22 cellular contexts compared by ENCODE assay signal in genomic region chr20:53929399-53929798, GRCh38.
DNase-seq lines count a peak whose midpoint lies in the region; ATAC-seq, FAIRE-seq and TF ChIP-seq lines count a peak whose summit lies in the region.
"Had no signal": no experiment of that assay in that cellular context is flagged by ENCODE, and none has a peak within 500 bp of the region (broad histone marks: within the 10 kb centered on the region; RNA-seq: fewer than 3 reads in every experiment).

No MANE protein-coding gene starts in this region.

- SMC1A ChIA-PET in GM12878 (lab: Charles Lee; ENCODE audit: uncharacterized antibody, unreplicated experiment) = interaction anchor here (0.5 to 18.6 kb wide), 17 partner anchors 9 to 350 kb away, joined by 3 to 384 read pairs (median 6); no protein-coding TSS in a partner anchor

- H3F3A ChIP-seq in DOHH2 (ENCODE audit: control insufficient read depth, insufficient read depth) = peaks cover 52% of the 10 kb centered on the region
- peaks cover 41% of the 10 kb centered on the region for H3F3A ChIP-seq in MM.1S (ENCODE audit: insufficient read depth, low read length)

- H3K36me3 ChIP-seq in DOHH2 (ENCODE audit: control insufficient read depth, low read length) (no peaks in the 10 kb centered on the region), MM.1S (replicated peaks; ENCODE audit: insufficient read depth, low read length) (no peaks in the 10 kb centered on the region), GM12878 (ENCODE audit: control insufficient read depth in 2 of 2, insufficient read depth in 2 of 2, low read length in 1 of 2) (no peaks in the 10 kb centered on the region), trophoblast cell (ENCODE audit: control insufficient read depth in 1 of 2, insufficient read depth in 2 of 2, low read length in 2 of 2) (no peaks in the 10 kb centered on the region), transverse colon (no peaks in the 10 kb centered on the region)

- peak overlapping the region; percentile 27; the same call in 1 of the 2 replicates for H2AFZ ChIP-seq in MM.1S (ENCODE audit: low read length)
- H2AFZ ChIP-seq in GM12878 (ENCODE audit: control insufficient read depth, low read depth, low read length) = no peak overlapping the region
- H2AFZ ChIP-seq in trophoblast cell (ENCODE audit: insufficient read depth, low read length, poor library complexity) = no peak overlapping the region

- no peak overlapping the region for H4K91ac ChIP-seq in trophoblast cell (ENCODE audit: low read depth, low read length)

- H3K4me2 ChIP-seq in DOHH2 (ENCODE audit: low read length) (peak overlapping the region; percentile 91), MM.1S (ENCODE audit: low read depth, low read length) (peak overlapping the region; percentile 82), GM12878 (ENCODE audit: control insufficient read depth, insufficient read depth) (peak overlapping the region; percentile 93), trophoblast cell (ENCODE audit: low read length) (no peak overlapping the region)

- intact Hi-C loops in GM12878 (cut with micrococcal nuclease; ENCODE audit: unreplicated experiment) (no loop called here), transverse colon (cut with DNase I; ENCODE audit: low total_unique reads) (no loop called here)

- no peaks in the 10 kb centered on the region for H4K20me1 ChIP-seq in DOHH2 (ENCODE audit: control insufficient read depth, insufficient read depth, low read depth, low read length)
- H4K20me1 ChIP-seq in MM.1S (ENCODE audit: insufficient read depth, low read length) = no peaks in the 10 kb centered on the region
- no peaks in the 10 kb centered on the region for H4K20me1 ChIP-seq in GM12878 (ENCODE audit: control insufficient read depth, insufficient read depth)

- no peak overlapping the region for H3K18ac ChIP-seq in trophoblast cell (ENCODE audit: low read length)

- RAD21 ChIA-PET in GM12878 (lab: Charles Lee; ENCODE audit: unreplicated experiment) = interaction anchor here (0.6 to 18.3 kb wide), 12 partner anchors 9 to 798 kb away, joined by 3 to 394 read pairs (median 4); no protein-coding TSS in a partner anchor

- TF ChIP-seq CTCF in DOHH2 (IDR thresholded peaks at IDR 0.05; ENCODE audit: low read depth, low read length, poor library complexity, severe bottlenecking) = no peak
- no peak for TF ChIP-seq CTCF in MM.1S (IDR thresholded peaks at IDR 0.05; ENCODE audit: low read length)
- TF ChIP-seq CTCF in GM12878 (IDR thresholded peaks at IDR 0.05 in 2 of 3, conservative IDR thresholded peaks at IDR 0.05 in 1 of 3; ENCODE audit: control insufficient read depth in 2 of 3, extremely low read depth in 1 of 3, insufficient read depth in 1 of 3, low read depth in 3 of 3, low read length in 3 of 3) = no peak
- no peak for TF ChIP-seq CTCF in transverse colon (IDR thresholded peaks at IDR 0.05)
- TF ChIP-seq CTCF in D721Med (IDR thresholded peaks at IDR 0.05; ENCODE audit: insufficient read depth, missing control alignments) = no peak

- CTCF ChIA-PET in GM12878 (lab: Yijun Ruan, JAX) = interaction anchor here (1.0 to 20.5 kb wide), 6 partner anchors 8 to 133 kb away, joined by 3 to 258 read pairs (median 7); no protein-coding TSS in a partner anchor

- WGBS in GM12878 (ENCODE audit: insufficient coverage, insufficient replicate concordance, low lambda C conversion rate, missing lambda C conversion rate) = 61% methylated on average over 2 of the region's 2 CpGs
- no CpG with 5 or more reads among the region's 2 CpGs for WGBS in trophoblast cell (ENCODE audit: extremely low coverage, insufficient coverage, insufficient read length)
- WGBS in transverse colon (ENCODE audit: low coverage in 1 of 2), 2 donors = 100% methylated on average over 2 of the region's 2 CpGs; no CpG with 5 or more reads in 1 of the 2 donors

- H3K4ac ChIP-seq in trophoblast cell (ENCODE audit: low read depth, low read length) = no peak overlapping the region

- in situ Hi-C loops in GM12878 (cut with MboI) (no loop called here), transverse colon (cut with MboI; ENCODE audit: low pct_ligation_motif_present in 1 of 4, low pct_unique_long_range_greater_than_20kb in 1 of 4, low sequenced_read_pairs in 3 of 4) (no loop called here)

- ATAC-seq in GM12878 = no peak
- ATAC-seq in HG03097 (IDR thresholded peaks at IDR 0.05; ENCODE audit: low FRiP score, unreplicated experiment) = no peak
- ATAC-seq: CD8-positive, alpha-beta T cell; SK-N-SH treated with all-trans-retinoic acid at 6 μM for 48 hours had no signal

- H2BK5ac ChIP-seq in trophoblast cell (ENCODE audit: low read depth, low read length, poor library complexity) = no peak overlapping the region

- no peak for TF ChIP-seq RAD21 in GM12878 (IDR thresholded peaks at IDR 0.05; ENCODE audit: insufficient read depth, low read depth, low read length)

- peak overlapping the region; percentile 64 for H2BK12ac ChIP-seq in trophoblast cell (ENCODE audit: low read length)

- no peak overlapping the region for H2AK5ac ChIP-seq in trophoblast cell (ENCODE audit: low read length)

- H3K27me3 ChIP-seq in DOHH2 (ENCODE audit: control insufficient read depth, low read length) (no peaks in the 10 kb centered on the region), MM.1S (replicated peaks; ENCODE audit: insufficient read depth, low read length) (no peaks in the 10 kb centered on the region), GM12878 (replicated peaks in 1 of 2; ENCODE audit: control insufficient read depth in 2 of 2, insufficient read depth in 2 of 2, low read length in 1 of 2) (no peaks in the 10 kb centered on the region), trophoblast cell (ENCODE audit: insufficient read depth, low read length) (no peaks in the 10 kb centered on the region), transverse colon (no peaks in the 10 kb centered on the region)

- H3K14ac ChIP-seq in trophoblast cell (ENCODE audit: low read length) = no peak overlapping the region

- no peak for TF ChIP-seq EP300 in GM12878 (IDR thresholded peaks at IDR 0.05; ENCODE audit: borderline replicate concordance in 1 of 2, control insufficient read depth in 1 of 2, low read depth in 2 of 2, low read length in 2 of 2)
- TF ChIP-seq EP300 in transverse colon (IDR thresholded peaks at IDR 0.05; ENCODE audit: low read depth) = no peak

- no peak for DNase-seq in MM.1S
- no peak for DNase-seq in GM12878 (ENCODE audit: low read depth, low spot score)
- DNase-seq in trophoblast cell = no peak
- DNase-seq in transverse colon = no peak
- no peak for DNase-seq in D721Med (ENCODE audit: insufficient read length, low spot score)
- DNase-seq: ACHN; AML-193; CD8-positive, alpha-beta T cell; DMS 273 treated with DMSO at 0.1 percent for 48 hours; GF-D8; H9; KBM-7; NCI-H1048; NCI-H1436 treated with DMSO at 0.1 percent for 48 hours; NCI-H2029 treated with DMSO at 0.1 percent for 48 hours; NCI-H2171 treated with DMSO at 0.1 percent for 48 hours; NCI-H446 treated with DMSO at 0.1 percent for 48 hours; SHP77 treated with DMSO at 0.1 percent for 48 hours; T-helper 1 cell had no signal

- H2BK120ac ChIP-seq in trophoblast cell (ENCODE audit: insufficient read depth, low read length, poor library complexity) = no peak overlapping the region

- H4K8ac ChIP-seq in trophoblast cell (ENCODE audit: low read depth, low read length) = no peak overlapping the region

- no peak overlapping the region for H4K12ac ChIP-seq in trophoblast cell (ENCODE audit: low read depth, low read length)

- peaks cover 93% of the 10 kb centered on the region for H3K4me1 ChIP-seq in DOHH2 (ENCODE audit: control insufficient read depth, low read length)
- H3K4me1 ChIP-seq in MM.1S (ENCODE audit: low read length) = peaks cover 44% of the 10 kb centered on the region
- peaks cover 71% of the 10 kb centered on the region for H3K4me1 ChIP-seq in GM12878 (ENCODE audit: control insufficient read depth, insufficient read depth, low read length)
- no peaks in the 10 kb centered on the region for H3K4me1 ChIP-seq in trophoblast cell (ENCODE audit: control insufficient read depth in 1 of 2, insufficient read depth in 2 of 2, low read length in 2 of 2)
- peaks cover 0 to 13% (median 3%) of the 10 kb centered on the region in 4 donors for H3K4me1 ChIP-seq in transverse colon

- no peak overlapping the region for H3K23ac ChIP-seq in trophoblast cell (ENCODE audit: low read length)

- H3K9me2 ChIP-seq in DOHH2 (replicated peaks; ENCODE audit: control insufficient read depth, low read length) (no peaks in the 10 kb centered on the region), MM.1S (replicated peaks; ENCODE audit: insufficient read depth, low read length) (no peaks in the 10 kb centered on the region)

- TF ChIP-seq POLR2A in GM12878 (IDR thresholded peaks at IDR 0.05; ENCODE audit: low read depth, low read length) (no peak), transverse colon (IDR thresholded peaks at IDR 0.05) (no peak)

- FAIRE-seq in GM12878 (lab: Jason Lieb, UNC) (no peak), D721Med (lab: Jason Lieb, UNC) (no peak)

- BruUV-seq in GM12878 (replicated peaks; lab: Mats Ljungman, UMichigan) = no TSS peak

- no peaks in the 10 kb centered on the region for H3K79me2 ChIP-seq in DOHH2 (ENCODE audit: control insufficient read depth, low read length)
- no peaks in the 10 kb centered on the region for H3K79me2 ChIP-seq in MM.1S (ENCODE audit: low read length)
- peaks cover 1% of the 10 kb centered on the region for H3K79me2 ChIP-seq in GM12878 (ENCODE audit: control insufficient read depth, insufficient read depth, low read length)
- H3K79me2 ChIP-seq in trophoblast cell (ENCODE audit: control insufficient read depth, insufficient read depth, low read length, poor library complexity) = no peaks in the 10 kb centered on the region

- POLR2A ChIA-PET in GM12878 (lab: Charles Lee) = interaction anchor here (1.2 to 4.0 kb wide), 6 partner anchors 10 to 200 kb away, joined by 3 to 23 read pairs (median 10); no protein-coding TSS in a partner anchor

- H3K79me1 ChIP-seq in trophoblast cell (ENCODE audit: low read length) = peaks cover 2% of the 10 kb centered on the region

- H3K27ac ChIP-seq in DOHH2 (ENCODE audit: low read depth, low read length) = peak overlapping the region; percentile 99
- peak overlapping the region; percentile 95 for H3K27ac ChIP-seq in MM.1S (ENCODE audit: low read length)
- peak overlapping the region; percentile 97 for H3K27ac ChIP-seq in GM12878 (ENCODE audit: control insufficient read depth, insufficient read depth)
- H3K27ac ChIP-seq in trophoblast cell (ENCODE audit: low read depth, low read length) = no peak overlapping the region
- H3K27ac ChIP-seq in transverse colon = peak overlapping the region in 2 of 4 donors; percentile 16 to 17

- H3K9me3 ChIP-seq in DOHH2 (ENCODE audit: control insufficient read depth, insufficient read depth, low read length) (no peaks in the 10 kb centered on the region; the same call in 1 of the 2 replicates), MM.1S (replicated peaks; ENCODE audit: insufficient read depth, low read length) (no peaks in the 10 kb centered on the region), GM12878 (replicated peaks; ENCODE audit: control insufficient read depth, insufficient read depth, low read length) (no peaks in the 10 kb centered on the region; the same call in 1 of the 3 replicates), trophoblast cell (ENCODE audit: insufficient read depth, low read depth, low read length) (no peaks in the 10 kb centered on the region), transverse colon (no peaks in the 10 kb centered on the region)

- H3K4me3 ChIP-seq in DOHH2 (ENCODE audit: low read length) (no peak overlapping the region), MM.1S (ENCODE audit: low read length) (no peak overlapping the region), GM12878 (no peak overlapping the region), trophoblast cell (ENCODE audit: low read depth, low read length) (no peak overlapping the region), transverse colon (no peak overlapping the region)

- peak overlapping the region; percentile 70; the same call in 1 of the 2 replicates for H3K9ac ChIP-seq in MM.1S (ENCODE audit: low read length)
- peak overlapping the region; percentile 66 for H3K9ac ChIP-seq in GM12878 (ENCODE audit: control insufficient read depth, insufficient read depth, low read length)
- no peak overlapping the region for H3K9ac ChIP-seq in trophoblast cell (ENCODE audit: low read length)
